In the genomic region with DNA sequence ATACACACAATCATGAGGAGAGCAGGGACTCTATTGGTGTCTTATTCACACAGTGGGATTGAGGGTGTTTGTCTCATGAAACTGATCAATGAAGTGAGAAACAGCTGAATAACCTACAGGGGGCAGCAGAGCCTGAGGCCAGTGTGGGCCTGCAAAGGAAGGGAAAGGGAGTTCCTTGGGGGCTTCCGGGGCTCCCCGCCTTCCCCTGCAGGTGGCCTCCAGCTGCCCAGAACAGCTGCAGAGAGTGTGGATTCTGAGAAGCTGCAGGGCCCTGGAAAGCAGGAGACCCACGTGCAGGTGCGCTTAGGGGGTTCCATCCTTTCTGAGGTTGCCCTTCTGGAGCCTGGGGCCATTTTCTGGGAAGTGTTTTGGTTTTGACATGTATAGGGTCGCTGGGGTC, we compare ENCODE assay signal across 16 cellular contexts. TPM values are rescaled to one million over a fixed set of nuclear protein-coding genes. Genes with fewer than 3 reads are reported as not detected.
DNase-seq lines count a peak whose midpoint lies in the region; ATAC-seq and TF ChIP-seq lines count a peak whose summit lies in the region.
"Had no signal": no experiment of that assay in that cellular context is flagged by ENCODE, and none has a peak within 500 bp of the region (broad histone marks: within the 10 kb centered on the region; RNA-seq: fewer than 3 reads in every experiment).

No MANE protein-coding gene starts in this region.

- peaks cover 11% of the 10 kb centered on the region for H3K4me1 Mint-ChIP-seq in activated naive CD8-positive, alpha-beta T cell treated with anti-CD3 and anti-CD28 coated beads for 36 hours
- peaks cover 14% of the 10 kb centered on the region for H3K4me1 Mint-ChIP-seq in activated naive CD8-positive, alpha-beta T cell treated with anti-CD3 and anti-CD28 coated beads, Interleukin-2, amount 50 U/mL, for 24 hours
- H3K4me1 Mint-ChIP-seq in activated CD8-positive, alpha-beta T cell treated with anti-CD3 and anti-CD28 coated beads, Interleukin-2, amount 10 ng/mL, durations not matched to agents 7 days and 5 days (ENCODE audit: low read depth), result peaks cover 12% of the 10 kb centered on the region
- H3K4me1 Mint-ChIP-seq in neural crest cell, result peaks cover 16% of the 10 kb centered on the region
- H3K4me1 Mint-ChIP-seq in natural killer cell treated with Interleukin-12 subunit alpha and Interleukin-12 subunit beta and Interleukin-15 and Interleukin-18, amount 100 ng/mL, for 72 hours (ENCODE audit: low read depth in 2 of 2), result peaks cover 7 to 9% of the 10 kb centered on the region in 2 donors

- H3K27ac Mint-ChIP-seq in activated naive CD8-positive, alpha-beta T cell treated with anti-CD3 and anti-CD28 coated beads for 36 hours, result no peak overlapping the region
- H3K27ac Mint-ChIP-seq in activated naive CD8-positive, alpha-beta T cell treated with anti-CD3 and anti-CD28 coated beads, Interleukin-2, amount 50 U/mL, for 24 hours, result no peak overlapping the region
- H3K27ac Mint-ChIP-seq in activated CD8-positive, alpha-beta T cell treated with anti-CD3 and anti-CD28 coated beads, Interleukin-2, amount 10 ng/mL, durations not matched to agents 7 days and 5 days, result no peak overlapping the region
- no peak overlapping the region for H3K27ac Mint-ChIP-seq in neural crest cell (ENCODE audit: unreplicated experiment)
- H3K27ac Mint-ChIP-seq in natural killer cell treated with Interleukin-12 subunit alpha and Interleukin-12 subunit beta and Interleukin-15 and Interleukin-18, amount 100 ng/mL, for 72 hours, result no peak overlapping the region

- TF ChIP-seq CTCF in neural crest cell (conservative IDR thresholded peaks at IDR 0.05), result peak; percentile 41

- H3K36me3 Mint-ChIP-seq in activated naive CD8-positive, alpha-beta T cell treated with anti-CD3 and anti-CD28 coated beads for 36 hours, result peaks cover 9% of the 10 kb centered on the region
- peaks cover 10% of the 10 kb centered on the region for H3K36me3 Mint-ChIP-seq in activated naive CD8-positive, alpha-beta T cell treated with anti-CD3 and anti-CD28 coated beads, Interleukin-2, amount 50 U/mL, for 24 hours (ENCODE audit: low read depth)
- peaks cover 8% of the 10 kb centered on the region for H3K36me3 Mint-ChIP-seq in activated CD8-positive, alpha-beta T cell treated with anti-CD3 and anti-CD28 coated beads, Interleukin-2, amount 10 ng/mL, durations not matched to agents 7 days and 5 days (ENCODE audit: low read depth)
- peaks cover 13% of the 10 kb centered on the region for H3K36me3 Mint-ChIP-seq in neural crest cell (ENCODE audit: low read depth)
- peaks cover 6% of the 10 kb centered on the region for H3K36me3 Mint-ChIP-seq in natural killer cell treated with Interleukin-12 subunit alpha and Interleukin-12 subunit beta and Interleukin-15 and Interleukin-18, amount 100 ng/mL, for 72 hours

- H3K9me3 Mint-ChIP-seq in activated naive CD8-positive, alpha-beta T cell treated with anti-CD3 and anti-CD28 coated beads for 36 hours, result peaks cover 16% of the 10 kb centered on the region
- H3K9me3 Mint-ChIP-seq in activated naive CD8-positive, alpha-beta T cell treated with anti-CD3 and anti-CD28 coated beads, Interleukin-2, amount 50 U/mL, for 24 hours, result peaks cover 26% of the 10 kb centered on the region
- H3K9me3 Mint-ChIP-seq in activated CD8-positive, alpha-beta T cell treated with anti-CD3 and anti-CD28 coated beads, Interleukin-2, amount 10 ng/mL, durations not matched to agents 7 days and 5 days (ENCODE audit: insufficient read depth), result peaks cover 19% of the 10 kb centered on the region
- H3K9me3 Mint-ChIP-seq in neural crest cell, result peaks cover 5% of the 10 kb centered on the region
- peaks cover 7% of the 10 kb centered on the region for H3K9me3 Mint-ChIP-seq in natural killer cell treated with Interleukin-12 subunit alpha and Interleukin-12 subunit beta and Interleukin-15 and Interleukin-18, amount 100 ng/mL, for 72 hours

- no peak for ATAC-seq in activated naive CD8-positive, alpha-beta T cell treated with anti-CD3 and anti-CD28 coated beads, Interleukin-2, amount 50 U/mL, for 24 hours
- ATAC-seq in activated CD8-positive, alpha-beta T cell treated with anti-CD3 and anti-CD28 coated beads, Interleukin-2, amount 10 ng/mL, durations not matched to agents 7 days and 5 days, result no peak
- no peak for ATAC-seq in natural killer cell treated with Interleukin-12 subunit alpha and Interleukin-12 subunit beta and Interleukin-15 and Interleukin-18, amount 100 ng/mL, for 72 hours
- ATAC-seq: activated CD4-positive, CD25-positive, alpha-beta regulatory T cell treated with anti-CD3 and anti-CD28 coated beads, Interleukin-2, amount 50 U/mL, for 24 hours; gastroesophageal sphincter had no signal

- no peaks in the 10 kb centered on the region for H3K27me3 Mint-ChIP-seq in activated naive CD8-positive, alpha-beta T cell treated with anti-CD3 and anti-CD28 coated beads for 36 hours
- H3K27me3 Mint-ChIP-seq in activated naive CD8-positive, alpha-beta T cell treated with anti-CD3 and anti-CD28 coated beads, Interleukin-2, amount 50 U/mL, for 24 hours, result no peaks in the 10 kb centered on the region
- no peaks in the 10 kb centered on the region for H3K27me3 Mint-ChIP-seq in activated CD8-positive, alpha-beta T cell treated with anti-CD3 and anti-CD28 coated beads, Interleukin-2, amount 10 ng/mL, durations not matched to agents 7 days and 5 days (ENCODE audit: low read depth)
- peaks cover 2% of the 10 kb centered on the region for H3K27me3 Mint-ChIP-seq in neural crest cell (ENCODE audit: low read depth)
- no peaks in the 10 kb centered on the region for H3K27me3 Mint-ChIP-seq in natural killer cell treated with Interleukin-12 subunit alpha and Interleukin-12 subunit beta and Interleukin-15 and Interleukin-18, amount 100 ng/mL, for 72 hours

- no peak overlapping the region for H3K4me3 ChIP-seq in Jurkat, Clone E6-1 (ENCODE audit: low read length)
- H3K4me3 ChIP-seq: gastroesophageal sphincter, lung, testis had no signal

- peak; percentile 18 for DNase-seq in activated naive CD8-positive, alpha-beta T cell treated with anti-CD3 and anti-CD28 coated beads for 36 hours
- no peak for DNase-seq in activated naive CD8-positive, alpha-beta T cell treated with anti-CD3 and anti-CD28 coated beads, Interleukin-2, amount 50 U/mL, for 24 hours
- DNase-seq in Jurkat, Clone E6-1 (ENCODE audit: low read depth, low spot score), result peak; percentile 54
- peak; percentile 30 for DNase-seq in activated CD8-positive, alpha-beta T cell treated with anti-CD3 and anti-CD28 coated beads, Interleukin-2, amount 10 ng/mL, durations not matched to agents 7 days and 5 days
- peak; percentile 20 for DNase-seq in neural crest cell (ENCODE audit: low read depth, low spot score)
- DNase-seq in natural killer cell treated with Interleukin-12 subunit alpha and Interleukin-12 subunit beta and Interleukin-15 and Interleukin-18, amount 100 ng/mL, for 72 hours (ENCODE audit: low spot score), result no peak
- DNase-seq in epidermal melanocyte (ENCODE audit: insufficient read length, low spot score), result no peak
- DNase-seq in NCI-H1436 treated with DMSO at 0.1 percent for 48 hours (lab: John Stamatoyannopoulos, UW), result no peak
- DNase-seq: activated gamma-delta T cell, cortex of kidney, NCI-H2107, testis had no signal

- CTCF ChIA-PET in activated CD8-positive, alpha-beta T cell treated with anti-CD3 and anti-CD28 coated beads, Interleukin-2, amount 10 ng/mL, durations not matched to agents 7 days and 5 days (lab: Charles Lee), result interaction anchor here (0.9 to 6.2 kb wide), 5 partner anchors 9 to 61 kb away, joined by 3 to 83 read pairs (median 3); partner anchors contain the start of genes ZNF433, ZNF700 and ZNF763

- POLR2A ChIA-PET in activated CD8-positive, alpha-beta T cell treated with anti-CD3 and anti-CD28 coated beads, Interleukin-2, amount 10 ng/mL, durations not matched to agents 7 days and 5 days (lab: Charles Lee), result no interaction called here

- no peak overlapping the region for H3K4me3 Mint-ChIP-seq in activated naive CD8-positive, alpha-beta T cell treated with anti-CD3 and anti-CD28 coated beads for 36 hours
- H3K4me3 Mint-ChIP-seq in activated naive CD8-positive, alpha-beta T cell treated with anti-CD3 and anti-CD28 coated beads, Interleukin-2, amount 50 U/mL, for 24 hours, result no peak overlapping the region
- H3K4me3 Mint-ChIP-seq in activated CD8-positive, alpha-beta T cell treated with anti-CD3 and anti-CD28 coated beads, Interleukin-2, amount 10 ng/mL, durations not matched to agents 7 days and 5 days, result no peak overlapping the region
- H3K4me3 Mint-ChIP-seq in neural crest cell, result peak overlapping the region; percentile 78
- no peak overlapping the region for H3K4me3 Mint-ChIP-seq in natural killer cell treated with Interleukin-12 subunit alpha and Interleukin-12 subunit beta and Interleukin-15 and Interleukin-18, amount 100 ng/mL, for 72 hours

RNA-seq across cellular contexts. Expression of gene ZNF763, which starts 20.1 kb away (rescaled TPM):
- under 1 TPM; 0.85 to 0.96 TPM for total RNA-seq in activated naive CD8-positive, alpha-beta T cell treated with anti-CD3 and anti-CD28 coated beads for 36 hours
- polyA plus RNA-seq in Jurkat, Clone E6-1 (2012; ENCODE audit: insufficient read depth, insufficient read length), result 0.93 TPM
- 1 to 10 TPM; 2.0 to 2.3 TPM for total RNA-seq in activated CD8-positive, alpha-beta T cell treated with anti-CD3 and anti-CD28 coated beads, Interleukin-2, amount 10 ng/mL, durations not matched to agents 7 days and 5 days
- 2.9 and 4.5 TPM in 2 replicates for total RNA-seq in neural crest cell
- total RNA-seq in natural killer cell treated with Interleukin-12 subunit alpha and Interleukin-12 subunit beta and Interleukin-15 and Interleukin-18, amount 100 ng/mL, for 72 hours, result 1 to 10 TPM; 2.9 to 4.0 TPM
- total RNA-seq: HT1080 had no signal

RNA-seq across cellular contexts. Expression of gene ZNF433, which starts 50.5 kb away (rescaled TPM):
- 1 to 10 TPM; 2.2 to 2.3 TPM for total RNA-seq in activated naive CD8-positive, alpha-beta T cell treated with anti-CD3 and anti-CD28 coated beads for 36 hours
- polyA plus RNA-seq in Jurkat, Clone E6-1 (2012; ENCODE audit: insufficient read depth, insufficient read length), result 0.96 TPM
- total RNA-seq in activated CD8-positive, alpha-beta T cell treated with anti-CD3 and anti-CD28 coated beads, Interleukin-2, amount 10 ng/mL, durations not matched to agents 7 days and 5 days, result under 1 TPM; 0.60 to 0.95 TPM
- total RNA-seq in neural crest cell, result 5.7 and 5.8 TPM in 2 replicates
- 1 to 10 TPM; 3.7 TPM for total RNA-seq in natural killer cell treated with Interleukin-12 subunit alpha and Interleukin-12 subunit beta and Interleukin-15 and Interleukin-18, amount 100 ng/mL, for 72 hours
- total RNA-seq: HT1080 had no signal

Comparison
In these comparisons a context has a peak if more than half of its experiments do, and no peak if none do; other contexts are left out.
1. DNase-seq: peak in activated naive CD8-positive, alpha-beta T cell treated with anti-CD3 and anti-CD28 coated beads for 36 hours (single experiment), Jurkat, Clone E6-1 (single experiment), activated CD8-positive, alpha-beta T cell treated with anti-CD3 and anti-CD28 coated beads, Interleukin-2, amount 10 ng/mL, durations not matched to agents 7 days and 5 days (single experiment) and neural crest cell (single experiment); none in activated naive CD8-positive, alpha-beta T cell treated with anti-CD3 and anti-CD28 coated beads, Interleukin-2, amount 50 U/mL, for 24 hours (single experiment), natural killer cell treated with Interleukin-12 subunit alpha and Interleukin-12 subunit beta and Interleukin-15 and Interleukin-18, amount 100 ng/mL, for 72 hours (single experiment), epidermal melanocyte (single experiment) and NCI-H1436 treated with DMSO at 0.1 percent for 48 hours (single experiment).